19 cellular contexts compared by ENCODE assay signal in the genomic region with DNA sequence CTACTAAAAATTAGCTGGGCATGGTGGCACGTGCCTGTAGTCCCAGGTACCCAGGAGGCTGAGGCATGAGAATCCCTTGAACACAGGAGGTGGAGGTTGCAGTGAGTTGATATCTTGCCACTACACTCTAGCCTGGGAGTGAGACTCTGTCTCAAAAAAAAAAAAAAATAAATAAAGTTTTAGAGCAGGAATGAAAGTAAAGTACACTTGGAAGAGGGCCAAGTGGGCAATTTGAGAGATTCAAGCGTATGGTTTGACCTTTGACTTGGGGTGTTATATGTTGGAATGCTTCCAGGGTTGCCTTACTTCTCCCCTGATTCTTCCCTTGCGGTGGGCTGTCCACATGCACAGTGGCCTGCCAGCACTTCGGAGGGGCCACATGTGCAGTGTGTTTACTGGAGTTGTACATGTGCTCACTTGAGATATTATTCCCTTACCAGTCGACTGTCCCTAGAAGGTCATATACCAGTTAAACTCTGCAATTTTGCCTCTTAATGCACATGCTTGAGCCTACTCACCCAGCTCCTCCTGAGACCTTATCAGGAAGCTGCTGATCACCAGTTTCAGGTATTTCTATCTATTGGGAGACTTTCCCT.
A peak's percentile ranks its signal among the peaks of the same experiment; 100 is the strongest.
DNase-seq lines count a peak whose midpoint lies in the region; ATAC-seq, FAIRE-seq and TF ChIP-seq lines count a peak whose summit lies in the region.
"Had no signal": no experiment of that assay in that cellular context is flagged by ENCODE, and none has a peak within 500 bp of the region (broad histone marks: within the 10 kb centered on the region; RNA-seq: fewer than 3 reads in every experiment).

No MANE protein-coding gene starts in this region.

- H3K27ac ChIP-seq in hepatocyte: no peak overlapping the region
- H3K27ac ChIP-seq in HepG2 (ENCODE audit: extremely low read length, insufficient read depth, low read length): no peak overlapping the region
- H3K27ac ChIP-seq in mucosa of rectum (ENCODE audit: low read depth in 2 of 2, low read length in 2 of 2): peak overlapping the region; percentile 35
- H3K27ac ChIP-seq in caudate nucleus (ENCODE audit: low read depth, low read length): no peak overlapping the region
- no peak overlapping the region for H3K27ac ChIP-seq in neural progenitor cell
- no peak overlapping the region for H3K27ac ChIP-seq in MM.1S (ENCODE audit: low read length)
- H3K27ac ChIP-seq: BLaER1 treated with 17β-estradiol and CSF1 and Interleukin-3, amounts not matched to agents 10 nM and 100 nM; GM23248 had no signal

- H4K20me1 ChIP-seq in hepatocyte (ENCODE audit: insufficient read depth, poor library complexity, severe bottlenecking): no peaks in the 10 kb centered on the region
- H4K20me1 ChIP-seq in HepG2 (ENCODE audit: insufficient read depth, low read length): no peaks in the 10 kb centered on the region
- no peaks in the 10 kb centered on the region for H4K20me1 ChIP-seq in neural progenitor cell (ENCODE audit: low read depth)
- no peaks in the 10 kb centered on the region for H4K20me1 ChIP-seq in MM.1S (ENCODE audit: insufficient read depth, low read length)
- H4K20me1 ChIP-seq: BLaER1 treated with 17β-estradiol and CSF1 and Interleukin-3, amounts not matched to agents 10 nM and 100 nM had no signal

- H3K27me3 ChIP-seq in hepatocyte (no peaks in the 10 kb centered on the region), HepG2 (ENCODE audit: control insufficient read depth in 1 of 2, insufficient read depth in 2 of 2, low read length in 2 of 2) (no peaks in the 10 kb centered on the region), mucosa of rectum (ENCODE audit: control insufficient read depth in 2 of 2, insufficient read depth in 2 of 2, low read length in 2 of 2) (no peaks in the 10 kb centered on the region), neural progenitor cell (no peaks in the 10 kb centered on the region), MM.1S (replicated peaks; ENCODE audit: insufficient read depth, low read length) (no peaks in the 10 kb centered on the region)

- TF ChIP-seq RAD21 in HepG2 (CRISPR knock-in tag; IDR thresholded peaks at IDR 0.05): no peak

- no peak overlapping the region for H3K27ac Mint-ChIP-seq in neural progenitor cell
- H3K27ac Mint-ChIP-seq: B cell; CD8-positive, alpha-beta memory T cell had no signal

- H2AFZ ChIP-seq in hepatocyte (no peak overlapping the region), HepG2 (ENCODE audit: low read length) (no peak overlapping the region), neural progenitor cell (replicated peaks) (no peak overlapping the region), MM.1S (ENCODE audit: low read length) (no peak overlapping the region)
- H2AFZ ChIP-seq: GM23248 had no signal

- ATAC-seq in HepG2: no peak
- ATAC-seq in GM18511 (IDR thresholded peaks at IDR 0.05; ENCODE audit: unreplicated experiment): no peak
- ATAC-seq: GM12878 had no signal

- CTCF ChIA-PET in HepG2 (lab: Yijun Ruan, JAX; ENCODE audit: low intra/inter-chr PET ratio, low total read pairs): no interaction called here

- no peaks in the 10 kb centered on the region for H3K9me3 Mint-ChIP-seq in neural progenitor cell

- H3K9me3 ChIP-seq in hepatocyte (ENCODE audit: low read depth) (no peaks in the 10 kb centered on the region), HepG2 (ENCODE audit: low read length) (no peaks in the 10 kb centered on the region), mucosa of rectum (ENCODE audit: control insufficient read depth in 2 of 2, low read length in 2 of 2) (no peaks in the 10 kb centered on the region), neural progenitor cell (ENCODE audit: low read depth) (no peaks in the 10 kb centered on the region), MM.1S (replicated peaks; ENCODE audit: insufficient read depth, low read length) (no peaks in the 10 kb centered on the region)
- H3K9me3 ChIP-seq: BLaER1 treated with 17β-estradiol and CSF1 and Interleukin-3, amounts not matched to agents 10 nM and 100 nM; HAP-1 had no signal

- no peak for FAIRE-seq in HepG2 (lab: Jason Lieb, UNC)
- FAIRE-seq: GM12878, GM19239 had no signal

- intact Hi-C loops in HepG2 (cut with micrococcal nuclease; ENCODE audit: unreplicated experiment): no loop called here

- H3K9ac ChIP-seq in HepG2 (ENCODE audit: insufficient read depth, low read depth, low read length) (no peak overlapping the region), mucosa of rectum (ENCODE audit: low read depth in 1 of 2, low read length in 2 of 2) (no peak overlapping the region), neural progenitor cell (no peak overlapping the region), MM.1S (ENCODE audit: low read length) (no peak overlapping the region)
- H3K9ac ChIP-seq: BLaER1 treated with 17β-estradiol and CSF1 and Interleukin-3, amounts not matched to agents 10 nM and 100 nM; GM23248 had no signal

- H3K4me1 Mint-ChIP-seq in neural progenitor cell: peaks cover 11% of the 10 kb centered on the region
- H3K4me1 Mint-ChIP-seq: B cell; CD8-positive, alpha-beta memory T cell had no signal

- H3K9me2 ChIP-seq in hepatocyte (replicated peaks; ENCODE audit: insufficient read depth) (no peaks in the 10 kb centered on the region), MM.1S (replicated peaks; ENCODE audit: insufficient read depth, low read length) (no peaks in the 10 kb centered on the region)

- H3K4me3 Mint-ChIP-seq in neural progenitor cell: no peak overlapping the region
- H3K4me3 Mint-ChIP-seq: B cell had no signal

- peaks cover 4% of the 10 kb centered on the region for H3K27me3 Mint-ChIP-seq in neural progenitor cell (ENCODE audit: insufficient read depth, low read depth)
- H3K27me3 Mint-ChIP-seq: B cell had no signal

- H3F3A ChIP-seq in neural progenitor cell (ENCODE audit: low read depth) (no peaks in the 10 kb centered on the region), MM.1S (ENCODE audit: insufficient read depth, low read length) (no peaks in the 10 kb centered on the region)

- H3K4me1 ChIP-seq in hepatocyte (ENCODE audit: insufficient read depth) (no peaks in the 10 kb centered on the region), HepG2 (ENCODE audit: insufficient read depth, low read length) (peaks cover 36% of the 10 kb centered on the region), mucosa of rectum (ENCODE audit: control insufficient read depth in 2 of 2, insufficient read depth in 2 of 2, low read length in 2 of 2) (peaks cover 27 to 40% of the 10 kb centered on the region in 2 donors), neural progenitor cell (peaks cover 8% of the 10 kb centered on the region), MM.1S (ENCODE audit: low read length) (no peaks in the 10 kb centered on the region)

- no peak for TF ChIP-seq CTCF in hepatocyte (IDR thresholded peaks at IDR 0.05; ENCODE audit: poor library complexity)
- TF ChIP-seq CTCF in HepG2 (CRISPR knock-in tag; IDR thresholded peaks at IDR 0.05): no peak
- TF ChIP-seq CTCF in neural progenitor cell (IDR thresholded peaks at IDR 0.05): no peak
- TF ChIP-seq CTCF in MM.1S (IDR thresholded peaks at IDR 0.05; ENCODE audit: low read length): no peak

- TF ChIP-seq POLR2A in HepG2 (IDR thresholded peaks at IDR 0.05; ENCODE audit: insufficient read depth in 1 of 2, low read depth in 2 of 2, low read length in 2 of 2): no peak

- H3K36me3 ChIP-seq in hepatocyte (replicated peaks; ENCODE audit: insufficient read depth, low read depth) (no peaks in the 10 kb centered on the region), HepG2 (replicated peaks in 1 of 2; ENCODE audit: control insufficient read depth in 1 of 2, insufficient read depth in 2 of 2, low read length in 2 of 2) (no peaks in the 10 kb centered on the region), mucosa of rectum (ENCODE audit: control insufficient read depth in 2 of 2, insufficient read depth in 2 of 2, low read length in 2 of 2) (no peaks in the 10 kb centered on the region), neural progenitor cell (no peaks in the 10 kb centered on the region), MM.1S (replicated peaks; ENCODE audit: insufficient read depth, low read length) (no peaks in the 10 kb centered on the region)
- H3K36me3 ChIP-seq: BLaER1 treated with 17β-estradiol and CSF1 and Interleukin-3, amounts not matched to agents 10 nM and 100 nM; HAP-1 had no signal

- in situ Hi-C loops in HepG2 (cut with HindIII; ENCODE audit: extremely low pct_ligation_motif_present, low pct_unique_long_range_greater_than_20kb): no loop called here

- H3K79me2 ChIP-seq in hepatocyte (no peaks in the 10 kb centered on the region), HepG2 (ENCODE audit: insufficient read depth, low read length) (no peaks in the 10 kb centered on the region), neural progenitor cell (ENCODE audit: low read depth) (no peaks in the 10 kb centered on the region), MM.1S (ENCODE audit: low read length) (no peaks in the 10 kb centered on the region)

- POLR2A ChIA-PET in HepG2 (lab: Yijun Ruan, JAX): no interaction called here

- H3K4me3 ChIP-seq in hepatocyte (no peak overlapping the region), HepG2 (replicated peaks in 1 of 3; ENCODE audit: insufficient read depth in 1 of 3, low read depth in 2 of 3, low read length in 3 of 3) (no peak overlapping the region), mucosa of rectum (ENCODE audit: low read length in 2 of 2) (no peak overlapping the region), neural progenitor cell (no peak overlapping the region), MM.1S (ENCODE audit: low read length) (no peak overlapping the region)
- H3K4me3 ChIP-seq: BLaER1 treated with 17β-estradiol and CSF1 and Interleukin-3, amounts not matched to agents 10 nM and 100 nM; GM12878; GM23248; HAP-1 had no signal

- H3K4me2 ChIP-seq in hepatocyte: no peak overlapping the region
- no peak overlapping the region for H3K4me2 ChIP-seq in HepG2 (ENCODE audit: low read depth, low read length)
- H3K4me2 ChIP-seq in neural progenitor cell: no peak overlapping the region
- no peak overlapping the region for H3K4me2 ChIP-seq in MM.1S (ENCODE audit: low read depth, low read length)
- H3K4me2 ChIP-seq: BLaER1 treated with 17β-estradiol and CSF1 and Interleukin-3, amounts not matched to agents 10 nM and 100 nM had no signal

- BruUV-seq in HepG2 (replicated peaks; lab: Mats Ljungman, UMichigan): no TSS peak

- H3K36me3 Mint-ChIP-seq in neural progenitor cell: no peaks in the 10 kb centered on the region
- H3K36me3 Mint-ChIP-seq: CD8-positive, alpha-beta memory T cell had no signal

- TF ChIP-seq EP300 in HepG2 (IDR thresholded peaks at IDR 0.05; ENCODE audit: low read depth in 2 of 2, low read length in 2 of 2) (no peak), HepG2 (CRISPR knock-in tag; IDR thresholded peaks at IDR 0.05; ENCODE audit: borderline replicate concordance) (no peak)

- DNase-seq in hepatocyte (ENCODE audit: low spot score) (peak; percentile 38), HepG2 (ENCODE audit: low spot score) (no peak), caudate nucleus (lab: John Stamatoyannopoulos, UW) (no peak), neural progenitor cell (ENCODE audit: low spot score) (no peak), MM.1S (no peak)
- DNase-seq: CD8-positive, alpha-beta memory T cell; COR-L47; DMS 273 treated with DMSO at 0.1 percent for 48 hours; DMS53; DND-41; EL; GM23248 had no signal

- WGBS in hepatocyte (ENCODE audit: low lambda C conversion rate, missing lambda C conversion rate): 74% methylated on average over 5 of the region's 5 CpGs
- WGBS in HepG2 (ENCODE audit: low lambda C conversion rate): 52% methylated on average over 5 of the region's 5 CpGs

Comparison
In these comparisons a context has a peak if more than half of its experiments do, and no peak if none do; other contexts are left out.
1. H3K27ac ChIP-seq: peak in mucosa of rectum (2 of 2); none in hepatocyte (single experiment), HepG2 (single experiment), caudate nucleus (single experiment), neural progenitor cell (single experiment) and MM.1S (single experiment).